8 cellular contexts compared by ENCODE assay signal in the genomic region with DNA sequence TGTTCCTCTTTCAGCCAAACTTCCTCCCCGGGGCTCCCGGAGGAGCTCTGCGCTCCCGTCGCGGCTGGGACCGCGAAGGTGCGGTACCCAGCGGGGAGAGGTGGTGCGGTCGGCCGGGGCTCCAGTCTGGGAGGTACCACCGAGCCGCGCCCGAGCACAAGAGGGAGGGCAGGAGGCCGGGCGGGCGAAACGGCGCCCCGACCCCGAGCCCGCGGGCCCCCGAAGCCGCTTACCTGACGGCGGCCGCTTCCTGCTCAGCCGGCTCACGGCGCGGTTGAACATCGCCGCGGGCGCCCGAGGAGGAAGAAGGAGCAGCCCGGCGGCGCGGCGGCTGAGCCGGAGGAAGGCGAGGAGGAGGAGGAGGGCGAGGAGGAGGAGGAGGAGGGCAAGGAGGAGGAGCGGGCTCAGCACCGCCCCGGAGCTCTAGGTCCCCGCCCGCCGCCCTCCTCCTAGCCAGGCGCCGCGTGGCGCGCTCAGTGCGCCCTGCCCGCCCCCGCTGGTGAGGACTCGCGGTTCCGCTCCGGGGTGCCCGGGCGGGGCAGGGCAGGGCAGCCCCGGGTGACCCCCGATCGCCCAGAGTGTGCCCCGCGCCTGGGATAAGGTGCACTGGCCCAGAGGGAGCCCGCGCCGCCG. TPM values are rescaled to one million over a fixed set of nuclear protein-coding genes. Genes with fewer than 3 reads are reported as not detected.
A peak's percentile ranks its signal among the peaks of the same experiment; 100 is the strongest.
DNase-seq lines count a peak whose midpoint lies in the region; ATAC-seq, FAIRE-seq and TF ChIP-seq lines count a peak whose summit lies in the region.

TSS of gene RGS10 (minus strand) at position 363 of the 633 bp plus-strand sequence. CDS start at position 282, 81 bp downstream.

- DNase-seq in A549 (ENCODE audit: low read depth in 1 of 2, low spot score in 1 of 2): peak; percentile 45 to 76
- peak; percentile 86 for DNase-seq in activated T-cell treated with anti-CD3 and anti-CD28 coated beads for 48 hours (ENCODE audit: low read depth)
- peak; percentile 78 for DNase-seq in fibroblast of mammary gland (ENCODE audit: low read depth)
- DNase-seq in nephron progenitor cell: peak; percentile 63

- H3K27ac Mint-ChIP-seq in nephron progenitor cell: no peak within 1 kb of the TSS
- peak within 1 kb of the TSS; percentile 92 for H3K27ac Mint-ChIP-seq in stimulated activated naive CD8-positive, alpha-beta T cell treated with anti-CD3 and anti-CD28 coated beads, Interleukin-15, Interleukin-2, amounts not matched to agents 100 ng/mL and 50 ng/mL, for 24 hours

- POLR2A ChIA-PET in A549 (lab: Yijun Ruan, JAX): interaction anchor here (0.8 to 1.6 kb wide), 6 partner anchors 11 to 350 kb away, joined by 3 to 9 read pairs (median 4); partner anchors contain the start of genes BAG3, GRK5 and SEC23IP

- peak within 1 kb of the TSS; percentile 78 for H3K4me3 ChIP-seq in A549
- peak within 1 kb of the TSS; percentile 97 for H3K4me3 ChIP-seq in OCI-LY3 (ENCODE audit: low read length)
- peak within 1 kb of the TSS; percentile 80 for H3K4me3 ChIP-seq in fibroblast of mammary gland (ENCODE audit: control insufficient read depth, low read depth, low read length)

- H3K4me2 ChIP-seq in A549 (peak within 1 kb of the TSS; percentile 98), OCI-LY3 (ENCODE audit: low read length) (peak within 1 kb of the TSS; percentile 93)

- CTCF ChIA-PET in A549 (lab: Yijun Ruan, JAX): interaction anchor here (0.6 to 4.0 kb wide), 26 partner anchors 8 to 390 kb away, joined by 3 to 49 read pairs (median 4); partner anchors contain the start of gene GRK5

- H3K27ac ChIP-seq in A549: peak within 1 kb of the TSS; percentile 95 to 98
- H3K27ac ChIP-seq in OCI-LY3 (ENCODE audit: low read length): peak within 1 kb of the TSS; percentile 63

- peaks cover 50% of the 10 kb centered on the region for H3K79me2 ChIP-seq in OCI-LY3 (ENCODE audit: low read length)

- TF ChIP-seq EP300 in A549 (IDR thresholded peaks at IDR 0.05): no peak

- TF ChIP-seq RAD21 in A549 (conservative IDR thresholded peaks at IDR 0.05 in 1 of 2, IDR thresholded peaks at IDR 0.05 in 1 of 2): no peak

- H3K4me1 ChIP-seq in A549: peaks cover 20% of the 10 kb centered on the region
- peaks cover 31% of the 10 kb centered on the region for H3K4me1 ChIP-seq in OCI-LY3 (ENCODE audit: low read length)

- no peaks in the 10 kb centered on the region for H3K9me3 Mint-ChIP-seq in nephron progenitor cell
- no peaks in the 10 kb centered on the region for H3K9me3 Mint-ChIP-seq in stimulated activated naive CD8-positive, alpha-beta T cell treated with anti-CD3 and anti-CD28 coated beads, Interleukin-15, Interleukin-2, amounts not matched to agents 100 ng/mL and 50 ng/mL, for 24 hours

- no peaks in the 10 kb centered on the region for H3K36me3 ChIP-seq in OCI-LY3 (replicated peaks; ENCODE audit: low read depth, low read length)

- no peak for TF ChIP-seq CTCF in A549 (IDR thresholded peaks at IDR 0.05)
- TF ChIP-seq CTCF in OCI-LY3 (IDR thresholded peaks at IDR 0.05; ENCODE audit: low read depth, low read length): no peak
- TF ChIP-seq CTCF in fibroblast of mammary gland (conservative IDR thresholded peaks at IDR 0.05; ENCODE audit: control insufficient read depth, insufficient read depth, low read depth, low read length): no peak
- TF ChIP-seq CTCF in nephron progenitor cell (IDR thresholded peaks at IDR 0.05): no peak

- H3K4me1 Mint-ChIP-seq in nephron progenitor cell: peaks cover 46% of the 10 kb centered on the region
- peaks cover 45% of the 10 kb centered on the region for H3K4me1 Mint-ChIP-seq in stimulated activated naive CD8-positive, alpha-beta T cell treated with anti-CD3 and anti-CD28 coated beads, Interleukin-15, Interleukin-2, amounts not matched to agents 100 ng/mL and 50 ng/mL, for 24 hours (ENCODE audit: low read depth)

- WGBS in A549 (ENCODE audit: missing lambda C conversion rate): 2% methylated on average over 36 of the region's 77 CpGs

- peaks cover 84% of the 10 kb centered on the region for H3K27me3 Mint-ChIP-seq in nephron progenitor cell (ENCODE audit: low read depth, poor library complexity)
- peaks cover 6% of the 10 kb centered on the region for H3K27me3 Mint-ChIP-seq in stimulated activated naive CD8-positive, alpha-beta T cell treated with anti-CD3 and anti-CD28 coated beads, Interleukin-15, Interleukin-2, amounts not matched to agents 100 ng/mL and 50 ng/mL, for 24 hours

- no peak for FAIRE-seq in A549 (lab: Jason Lieb, UNC)

- no peaks in the 10 kb centered on the region for H3K9me3 ChIP-seq in A549
- no peaks in the 10 kb centered on the region for H3K9me3 ChIP-seq in OCI-LY3 (ENCODE audit: insufficient read depth, low read length)

- peaks cover 3% of the 10 kb centered on the region; the same call in 1 of the 2 replicates for H3K27me3 ChIP-seq in OCI-LY3 (ENCODE audit: low read depth, low read length)

- H4K20me1 ChIP-seq in OCI-LY3 (ENCODE audit: insufficient read depth, low read length): peaks cover 36% of the 10 kb centered on the region

- ATAC-seq in A549 (peak; percentile 85 to 93), GM18861 (IDR thresholded peaks at IDR 0.05; ENCODE audit: unreplicated experiment) (peak; percentile 42), HG03066 (IDR thresholded peaks at IDR 0.05; ENCODE audit: low read depth, unreplicated experiment) (peak; percentile 70)

- peak within 1 kb of the TSS; percentile 87 for H3K4me3 Mint-ChIP-seq in nephron progenitor cell
- peak within 1 kb of the TSS; percentile 88 for H3K4me3 Mint-ChIP-seq in stimulated activated naive CD8-positive, alpha-beta T cell treated with anti-CD3 and anti-CD28 coated beads, Interleukin-15, Interleukin-2, amounts not matched to agents 100 ng/mL and 50 ng/mL, for 24 hours

- H2AFZ ChIP-seq in OCI-LY3 (ENCODE audit: low read depth, low read length): peak within 1 kb of the TSS; percentile 31; the same call in 1 of the 2 replicates

- peak; percentile 91 for TF ChIP-seq POLR2A in A549 (IDR thresholded peaks at IDR 0.05; ENCODE audit: low read length)

- no peaks in the 10 kb centered on the region for H3K36me3 Mint-ChIP-seq in nephron progenitor cell (ENCODE audit: low read depth)
- peaks cover 15% of the 10 kb centered on the region for H3K36me3 Mint-ChIP-seq in stimulated activated naive CD8-positive, alpha-beta T cell treated with anti-CD3 and anti-CD28 coated beads, Interleukin-15, Interleukin-2, amounts not matched to agents 100 ng/mL and 50 ng/mL, for 24 hours (ENCODE audit: low read depth)

- H3K9ac ChIP-seq in OCI-LY3 (ENCODE audit: low read length): peak within 1 kb of the TSS; percentile 91

TF ChIP-seq in A549, 52 proteins besides CTCF, POLR2A, EP300 and RAD21:
- TF ChIP-seq KDM1A (IDR thresholded peaks at IDR 0.05; ENCODE audit: low read depth): no peak
- TF ChIP-seq MAX (IDR thresholded peaks at IDR 0.05): peak; percentile 85
- no peak for TF ChIP-seq ZC3H11A (IDR thresholded peaks at IDR 0.05)
- peak; percentile 28; the same call in 1 of the 2 replicates for TF ChIP-seq PHF8 (IDR thresholded peaks at IDR 0.05; ENCODE audit: borderline replicate concordance, low read depth)
- peak; percentile 81; the same call in 1 of the 2 replicates for TF ChIP-seq HDAC2 (IDR thresholded peaks at IDR 0.05)
- peak in 1 of 2 experiments; percentile 88; a peak in 3 of 5 replicates for TF ChIP-seq JUN (IDR thresholded peaks at IDR 0.05)
- TF ChIP-seq, protein P1, sequence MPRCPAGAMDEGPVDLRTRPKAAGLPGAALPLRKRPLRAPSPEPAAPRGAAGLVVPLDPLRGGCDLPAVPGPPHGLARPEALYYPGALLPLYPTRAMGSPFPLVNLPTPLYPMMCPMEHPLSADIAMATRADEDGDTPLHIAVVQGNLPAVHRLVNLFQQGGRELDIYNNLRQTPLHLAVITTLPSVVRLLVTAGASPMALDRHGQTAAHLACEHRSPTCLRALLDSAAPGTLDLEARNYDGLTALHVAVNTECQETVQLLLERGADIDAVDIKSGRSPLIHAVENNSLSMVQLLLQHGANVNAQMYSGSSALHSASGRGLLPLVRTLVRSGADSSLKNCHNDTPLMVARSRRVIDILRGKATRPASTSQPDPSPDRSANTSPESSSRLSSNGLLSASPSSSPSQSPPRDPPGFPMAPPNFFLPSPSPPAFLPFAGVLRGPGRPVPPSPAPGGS (IDR thresholded peaks at IDR 0.05): peak; percentile 93
- TF ChIP-seq MYC (IDR thresholded peaks at IDR 0.05; ENCODE audit: borderline replicate concordance, low read length): peak; percentile 69; the same call in 1 of the 2 replicates
- no peak for TF ChIP-seq USF2 (IDR thresholded peaks at IDR 0.05)

RNA-seq across cellular contexts. Expression of gene RGS10, which starts in this region (rescaled TPM):
- polyA plus RNA-seq in A549 (2011; rRNA removed) (33.5 and 46.4 TPM in 2 replicates), A549 (2017; fragmentation: RNase III; extraction: RNeasy Plus Mini Kit Qiagen cat#74134 plus additional on column Dnase treatment) (39.7 to 41.4 TPM (median 41.3 TPM) in 3 replicates)
- polyA plus RNA-seq in A549 (2012; cell fraction: cytosol; rRNA removed): 20.7 and 24.3 TPM in 2 replicates
- polyA plus RNA-seq in A549 (2012; cell fraction: nucleus; rRNA removed): 3.5 and 9.6 TPM in 2 replicates
- 4.9 and 9.1 TPM in 2 replicates for polyA minus RNA-seq in A549 (2011; rRNA and poly(A)+ RNA removed)

Comparison
In these comparisons a context has a peak if more than half of its experiments do, and no peak if none do; other contexts are left out.
1. Peak in every context shown above with its lines: DNase-seq, ATAC-seq, H3K4me3 ChIP-seq and H3K27ac ChIP-seq.